Comparison of ENCODE assay signal across 8 cellular contexts in the genomic region with DNA sequence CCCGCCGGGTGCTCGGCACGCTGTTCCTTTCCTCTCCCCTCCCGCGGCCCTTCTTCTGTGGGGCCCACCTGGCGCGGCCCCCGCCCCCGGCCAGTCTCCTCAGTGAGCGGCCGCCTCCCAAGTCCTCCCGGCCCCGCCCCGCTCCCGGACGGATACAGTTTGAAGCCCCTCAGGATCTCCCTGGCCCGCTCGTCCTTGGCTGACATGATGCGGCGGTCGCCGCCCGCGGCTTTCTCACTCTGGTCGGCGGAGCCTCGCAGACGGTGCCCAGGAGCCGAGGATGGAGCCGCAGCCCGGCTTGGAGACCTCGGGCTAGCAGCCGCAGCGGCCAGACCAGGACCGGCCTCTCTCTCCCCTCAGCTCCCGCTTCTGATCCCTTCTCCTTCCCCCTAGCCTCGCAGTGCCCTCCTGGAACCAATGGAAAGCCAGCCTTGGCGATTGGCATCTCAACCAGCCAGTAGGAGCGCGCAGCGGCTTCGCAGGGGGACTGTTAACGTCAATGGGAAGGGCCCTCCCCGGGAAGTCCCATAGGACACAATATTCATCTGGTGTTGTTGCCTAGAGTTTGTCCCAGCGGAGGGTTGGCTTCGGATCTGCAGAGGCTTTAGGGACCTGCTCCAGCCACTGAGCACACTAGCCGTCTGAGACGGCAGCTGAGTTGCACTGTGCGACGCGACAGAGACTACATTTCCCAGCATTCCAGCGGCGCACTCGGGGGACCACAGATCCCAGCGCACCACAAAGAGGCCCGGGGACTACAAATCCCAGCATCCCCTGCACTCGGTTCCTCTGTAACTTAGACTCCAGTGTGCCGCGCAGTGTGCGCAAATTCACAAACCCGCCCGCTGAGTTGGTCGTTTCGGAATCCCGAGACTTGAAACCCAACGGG. TPM values are rescaled to one million over a fixed set of nuclear protein-coding genes. Genes with fewer than 3 reads are reported as not detected.
DNase-seq lines count a peak whose midpoint lies in the region; TF ChIP-seq lines count a peak whose summit lies in the region.

PDE6D (minus strand) TSS at position 374 of the 889 bp plus-strand sequence; CDS start at position 206, 168 bp downstream.

- H3K9me3 Mint-ChIP-seq in nephron, result no peaks in the 10 kb centered on the region
- no peaks in the 10 kb centered on the region for H3K9me3 Mint-ChIP-seq in stimulated activated naive CD8-positive, alpha-beta T cell treated with anti-CD3 and anti-CD28 coated beads, Interleukin-15, Interleukin-2, amounts not matched to agents 100 ng/mL and 50 ng/mL, for 24 hours

- H3K9me2 ChIP-seq in MM.1S (replicated peaks; ENCODE audit: insufficient read depth, low read length), result no peaks in the 10 kb centered on the region

- peak within 1 kb of the TSS; percentile 87 for H2AFZ ChIP-seq in MM.1S (ENCODE audit: low read length)

- H3K27ac Mint-ChIP-seq in nephron, result peak within 1 kb of the TSS; percentile 89 to 98 (median 95)
- peak within 1 kb of the TSS; percentile 96 for H3K27ac Mint-ChIP-seq in stimulated activated naive CD8-positive, alpha-beta T cell treated with anti-CD3 and anti-CD28 coated beads, Interleukin-15, Interleukin-2, amounts not matched to agents 100 ng/mL and 50 ng/mL, for 24 hours

- H3K4me3 ChIP-seq in HAP-1, result peak within 1 kb of the TSS; percentile 88
- H3K4me3 ChIP-seq in MM.1S (ENCODE audit: low read length), result peak within 1 kb of the TSS; percentile 87
- peak within 1 kb of the TSS; percentile 93 for H3K4me3 ChIP-seq in fibroblast of the aortic adventitia (ENCODE audit: low read depth, low read length)

- H3K27ac ChIP-seq in MM.1S (ENCODE audit: low read length), result peak within 1 kb of the TSS; percentile 56; the same call in 1 of the 2 replicates

- peaks cover 49% of the 10 kb centered on the region for H3K4me1 Mint-ChIP-seq in nephron
- H3K4me1 Mint-ChIP-seq in stimulated activated naive CD8-positive, alpha-beta T cell treated with anti-CD3 and anti-CD28 coated beads, Interleukin-15, Interleukin-2, amounts not matched to agents 100 ng/mL and 50 ng/mL, for 24 hours (ENCODE audit: low read depth), result peaks cover 56% of the 10 kb centered on the region

- H3K9ac ChIP-seq in ES-I3 (ENCODE audit: low read depth, low read length) (peak within 1 kb of the TSS; percentile 74), MM.1S (ENCODE audit: low read length) (peak within 1 kb of the TSS; percentile 77)

- no peaks in the 10 kb centered on the region; the same call in 1 of the 2 replicates for H3K4me1 ChIP-seq in ES-I3 (ENCODE audit: insufficient read depth, low read length)
- peaks cover 11% of the 10 kb centered on the region for H3K4me1 ChIP-seq in HAP-1
- H3K4me1 ChIP-seq in MM.1S (ENCODE audit: low read length), result peaks cover 22% of the 10 kb centered on the region

- DNase-seq in HAP-1 (ENCODE audit: low spot score in 2 of 2) (peak; percentile 90 to 99), MM.1S (peak; percentile 96), SIG-M5 (lab: John Stamatoyannopoulos, UW) (peak; percentile 70), activated gamma-delta T cell (lab: John Stamatoyannopoulos, UW) (peak; percentile 82), fibroblast of the aortic adventitia (ENCODE audit: low read depth) (peak; percentile 99)

- H3K27me3 ChIP-seq in HAP-1 (ENCODE audit: low read depth) (no peaks in the 10 kb centered on the region), MM.1S (replicated peaks; ENCODE audit: insufficient read depth, low read length) (no peaks in the 10 kb centered on the region)

- no peaks in the 10 kb centered on the region for H3K9me3 ChIP-seq in ES-I3 (ENCODE audit: control insufficient read depth, insufficient read depth, low read length)
- H3K9me3 ChIP-seq in HAP-1, result no peaks in the 10 kb centered on the region
- no peaks in the 10 kb centered on the region for H3K9me3 ChIP-seq in MM.1S (replicated peaks; ENCODE audit: insufficient read depth, low read length)

- peak within 1 kb of the TSS; percentile 94 for H3K4me2 ChIP-seq in MM.1S (ENCODE audit: low read depth, low read length)

- no peaks in the 10 kb centered on the region for H3K27me3 Mint-ChIP-seq in nephron (ENCODE audit: low read depth)
- H3K27me3 Mint-ChIP-seq in stimulated activated naive CD8-positive, alpha-beta T cell treated with anti-CD3 and anti-CD28 coated beads, Interleukin-15, Interleukin-2, amounts not matched to agents 100 ng/mL and 50 ng/mL, for 24 hours, result no peaks in the 10 kb centered on the region

- no peaks in the 10 kb centered on the region for H3K36me3 Mint-ChIP-seq in nephron (ENCODE audit: low read depth)
- peaks cover 5% of the 10 kb centered on the region for H3K36me3 Mint-ChIP-seq in stimulated activated naive CD8-positive, alpha-beta T cell treated with anti-CD3 and anti-CD28 coated beads, Interleukin-15, Interleukin-2, amounts not matched to agents 100 ng/mL and 50 ng/mL, for 24 hours (ENCODE audit: low read depth)

- H4K20me1 ChIP-seq in MM.1S (ENCODE audit: insufficient read depth, low read length), result no peaks in the 10 kb centered on the region

- peaks cover 70% of the 10 kb centered on the region for H3K79me2 ChIP-seq in MM.1S (ENCODE audit: low read length)

- TF ChIP-seq CTCF in MM.1S (IDR thresholded peaks at IDR 0.05; ENCODE audit: low read length), result no peak
- no peak for TF ChIP-seq CTCF in fibroblast of the aortic adventitia (IDR thresholded peaks at IDR 0.05; ENCODE audit: insufficient read depth, low read length)
- TF ChIP-seq CTCF in nephron (IDR thresholded peaks at IDR 0.05; ENCODE audit: unreplicated experiment in 3 of 3), result no peak

- in situ Hi-C loops in HAP-1 (cut with MboI; ENCODE audit: low sequenced_read_pairs), result loop anchor here (10.0 kb wide), 1 partner anchor 166 kb away; no protein-coding TSS in a partner anchor

- no peaks in the 10 kb centered on the region for H3F3A ChIP-seq in MM.1S (ENCODE audit: insufficient read depth, low read length)

- no peaks in the 10 kb centered on the region for H3K36me3 ChIP-seq in ES-I3 (ENCODE audit: insufficient read depth, low read length)
- no peaks in the 10 kb centered on the region; the same call in 1 of the 2 replicates for H3K36me3 ChIP-seq in HAP-1 (replicated peaks)
- H3K36me3 ChIP-seq in MM.1S (replicated peaks; ENCODE audit: insufficient read depth, low read length), result no peaks in the 10 kb centered on the region

- peak within 1 kb of the TSS; percentile 92 to 97 (median 95) for H3K4me3 Mint-ChIP-seq in nephron
- H3K4me3 Mint-ChIP-seq in stimulated activated naive CD8-positive, alpha-beta T cell treated with anti-CD3 and anti-CD28 coated beads, Interleukin-15, Interleukin-2, amounts not matched to agents 100 ng/mL and 50 ng/mL, for 24 hours, result peak within 1 kb of the TSS; percentile 92

RNA-seq across cellular contexts. Expression of gene PDE6D, which starts in this region (rescaled TPM):
- total RNA-seq in fibroblast of the aortic adventitia (ENCODE audit: low replicate concordance), result 14.1 and 30.6 TPM in 2 replicates

Comparison
In these comparisons a context has a peak if more than half of its experiments do, and no peak if none do; other contexts are left out.
1. Peak in every context shown above with its lines: DNase-seq, H3K4me3 ChIP-seq and H3K27ac ChIP-seq.